11 cellular contexts compared by ENCODE assay signal in genomic region chr16:57892041-57892440, GRCh38.
DNase-seq lines count a peak whose midpoint lies in the region; TF ChIP-seq lines count a peak whose summit lies in the region.
"Had no signal": no experiment of that assay in that cellular context is flagged by ENCODE, and none has a peak within 500 bp of the region (broad histone marks: within the 10 kb centered on the region; RNA-seq: fewer than 3 reads in every experiment).

No MANE protein-coding gene starts in this region.

- H3K27ac Mint-ChIP-seq in activated T-helper 2 cell treated with anti-CD3 and anti-CD28 coated beads, Interferon-gamma antibody, Interleukin-2, Interleukin-4, amounts not matched to agents 10 μg/mL and 5 μg/mL and 100 μg/mL, durations not matched to agents 14 hours and 24 hours and 36 hours = no peak overlapping the region

- DNase-seq in A172 (ENCODE audit: low spot score) = peak; percentile 81
- peak; percentile 89 for DNase-seq in HK-2 (ENCODE audit: unreplicated experiment)
- DNase-seq in WERI-Rb-1 = peak; percentile 40
- peak; percentile 92 for DNase-seq in kidney epithelial cell (ENCODE audit: low read depth)
- no peak for DNase-seq in activated T-helper 2 cell treated with anti-CD3 and anti-CD28 coated beads, Interferon-gamma antibody, Interleukin-2, Interleukin-4, amounts not matched to agents 10 μg/mL and 5 μg/mL and 100 μg/mL, durations not matched to agents 14 hours and 24 hours and 36 hours (ENCODE audit: low spot score)
- no peak for DNase-seq in activated naive CD4-positive, alpha-beta T cell treated with anti-CD3 and anti-CD28 coated beads, Interleukin-2, amount 50 U/mL, for 16 hours
- DNase-seq in caudate nucleus (lab: John Stamatoyannopoulos, UW) = no peak
- no peak for DNase-seq in NCI-H146 (lab: John Stamatoyannopoulos, UW)
- DNase-seq: NCI-H2081 treated with DMSO at 0.1 percent for 48 hours, PC-3 had no signal

- H3K9me3 Mint-ChIP-seq in activated T-helper 2 cell treated with anti-CD3 and anti-CD28 coated beads, Interferon-gamma antibody, Interleukin-2, Interleukin-4, amounts not matched to agents 10 μg/mL and 5 μg/mL and 100 μg/mL, durations not matched to agents 14 hours and 24 hours and 36 hours = no peaks in the 10 kb centered on the region

- no peaks in the 10 kb centered on the region for H3K36me3 ChIP-seq in WERI-Rb-1
- H3K36me3 ChIP-seq in kidney epithelial cell (ENCODE audit: control insufficient read depth, insufficient read depth, low read length) = no peaks in the 10 kb centered on the region
- H3K36me3 ChIP-seq: right atrium auricular region had no signal

- H3K4me3 ChIP-seq in WERI-Rb-1 (ENCODE audit: low read depth, low read length) (no peak overlapping the region), kidney epithelial cell (ENCODE audit: low read depth, low read length) (no peak overlapping the region)
- H3K4me3 ChIP-seq: right atrium auricular region had no signal

- no peak overlapping the region for H3K4me3 Mint-ChIP-seq in activated T-helper 2 cell treated with anti-CD3 and anti-CD28 coated beads, Interferon-gamma antibody, Interleukin-2, Interleukin-4, amounts not matched to agents 10 μg/mL and 5 μg/mL and 100 μg/mL, durations not matched to agents 14 hours and 24 hours and 36 hours (ENCODE audit: low read depth)

- H3K9me3 ChIP-seq in WERI-Rb-1 (ENCODE audit: severe bottlenecking) = no peaks in the 10 kb centered on the region
- H3K9me3 ChIP-seq: right atrium auricular region had no signal

- no peak for TF ChIP-seq CTCF in WERI-Rb-1 (IDR thresholded peaks at IDR 0.05; ENCODE audit: low read depth, low read length)
- no peak for TF ChIP-seq CTCF in kidney epithelial cell (IDR thresholded peaks at IDR 0.05; ENCODE audit: insufficient read depth, low read length, poor library complexity, severe bottlenecking)

- no peak overlapping the region for H3K27ac ChIP-seq in WERI-Rb-1
- H3K27ac ChIP-seq in caudate nucleus (ENCODE audit: low read depth, low read length) = no peak overlapping the region
- H3K27ac ChIP-seq: right atrium auricular region had no signal

- H3K27me3 Mint-ChIP-seq in activated T-helper 2 cell treated with anti-CD3 and anti-CD28 coated beads, Interferon-gamma antibody, Interleukin-2, Interleukin-4, amounts not matched to agents 10 μg/mL and 5 μg/mL and 100 μg/mL, durations not matched to agents 14 hours and 24 hours and 36 hours (ENCODE audit: low read depth) = peaks cover 17% of the 10 kb centered on the region

- H3K27me3 ChIP-seq in WERI-Rb-1 (ENCODE audit: insufficient read depth, low read depth, severe bottlenecking) (no peaks in the 10 kb centered on the region), kidney epithelial cell (ENCODE audit: control insufficient read depth, insufficient read depth, low read length) (no peaks in the 10 kb centered on the region)
- H3K27me3 ChIP-seq: right atrium auricular region had no signal

- peaks cover 10% of the 10 kb centered on the region for H3K4me1 Mint-ChIP-seq in activated T-helper 2 cell treated with anti-CD3 and anti-CD28 coated beads, Interferon-gamma antibody, Interleukin-2, Interleukin-4, amounts not matched to agents 10 μg/mL and 5 μg/mL and 100 μg/mL, durations not matched to agents 14 hours and 24 hours and 36 hours (ENCODE audit: low read depth)

- no peaks in the 10 kb centered on the region for H3K36me3 Mint-ChIP-seq in activated T-helper 2 cell treated with anti-CD3 and anti-CD28 coated beads, Interferon-gamma antibody, Interleukin-2, Interleukin-4, amounts not matched to agents 10 μg/mL and 5 μg/mL and 100 μg/mL, durations not matched to agents 14 hours and 24 hours and 36 hours (ENCODE audit: low read depth)

- intact Hi-C loops in activated T-helper 2 cell treated with anti-CD3 and anti-CD28 coated beads, Interferon-gamma antibody, Interleukin-2, Interleukin-4, amounts not matched to agents 10 μg/mL and 5 μg/mL and 100 μg/mL, durations not matched to agents 14 hours and 24 hours and 36 hours (cut with micrococcal nuclease) = loop anchor here (10.0 kb wide), 2 partner anchors 233 to 317 kb away; partner anchors contain the start of gene CFAP20

Comparison
In these comparisons a context has a peak if more than half of its experiments do, and no peak if none do; other contexts are left out.
1. DNase-seq: peak in A172 (single experiment), HK-2 (single experiment), WERI-Rb-1 (single experiment) and kidney epithelial cell (single experiment); none in activated T-helper 2 cell treated with anti-CD3 and anti-CD28 coated beads, Interferon-gamma antibody, Interleukin-2, Interleukin-4, amounts not matched to agents 10 μg/mL and 5 μg/mL and 100 μg/mL, durations not matched to agents 14 hours and 24 hours and 36 hours (single experiment), activated naive CD4-positive, alpha-beta T cell treated with anti-CD3 and anti-CD28 coated beads, Interleukin-2, amount 50 U/mL, for 16 hours (single experiment), caudate nucleus (0 of 61) and NCI-H146 (single experiment).